In the genomic region with DNA sequence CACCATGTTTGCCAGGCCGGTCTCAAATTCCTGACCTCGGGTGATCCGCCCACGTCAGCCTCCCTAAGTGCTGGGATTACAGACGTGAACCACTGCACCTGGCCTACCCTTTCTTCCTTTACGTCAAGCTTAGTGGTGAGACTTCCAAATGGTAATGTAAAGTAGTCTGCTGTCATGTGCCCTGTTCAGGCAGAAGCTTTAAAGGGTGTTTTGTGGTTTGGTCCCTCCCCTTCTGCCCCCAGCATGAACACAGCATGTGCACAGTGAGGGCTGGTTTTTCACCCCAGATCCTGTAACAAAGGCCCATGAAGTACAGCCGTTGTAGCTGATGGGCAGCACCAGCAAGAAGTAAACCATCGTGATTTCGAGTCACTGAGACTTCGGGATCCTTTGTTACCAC, we compare ENCODE assay signal across 14 cellular contexts. TPM values are rescaled to one million over a fixed set of nuclear protein-coding genes. Genes with fewer than 3 reads are reported as not detected.
DNase-seq lines count a peak whose midpoint lies in the region; ATAC-seq and TF ChIP-seq lines count a peak whose summit lies in the region.
"Had no signal": no experiment of that assay in that cellular context is flagged by ENCODE, and none has a peak within 500 bp of the region (broad histone marks: within the 10 kb centered on the region; RNA-seq: fewer than 3 reads in every experiment).

No MANE protein-coding gene starts in this region.

- H3K4me2 ChIP-seq in Loucy (ENCODE audit: low read depth, low read length, poor library complexity, severe bottlenecking), result peak overlapping the region; percentile 97

- peaks cover 31% of the 10 kb centered on the region for H3K4me1 Mint-ChIP-seq in activated CD4-positive, alpha-beta T cell treated with anti-CD3 and anti-CD28 coated beads, Interleukin-2, amount 10 ng/mL, durations not matched to agents 7 days and 5 days
- H3K4me1 Mint-ChIP-seq in activated T-helper 2 cell treated with anti-CD3 and anti-CD28 coated beads, Interferon-gamma antibody, Interleukin-2, Interleukin-4, amounts not matched to agents 10 μg/mL and 5 μg/mL and 100 μg/mL, durations not matched to agents 14 hours and 24 hours and 36 hours (ENCODE audit: low read depth), result peaks cover 13% of the 10 kb centered on the region
- peaks cover 32% of the 10 kb centered on the region for H3K4me1 Mint-ChIP-seq in nephron progenitor cell

- no peaks in the 10 kb centered on the region for H3K9me3 Mint-ChIP-seq in activated CD4-positive, alpha-beta T cell treated with anti-CD3 and anti-CD28 coated beads, Interleukin-2, amount 10 ng/mL, durations not matched to agents 7 days and 5 days
- no peaks in the 10 kb centered on the region for H3K9me3 Mint-ChIP-seq in activated T-helper 2 cell treated with anti-CD3 and anti-CD28 coated beads, Interferon-gamma antibody, Interleukin-2, Interleukin-4, amounts not matched to agents 10 μg/mL and 5 μg/mL and 100 μg/mL, durations not matched to agents 14 hours and 24 hours and 36 hours
- H3K9me3 Mint-ChIP-seq in nephron progenitor cell, result no peaks in the 10 kb centered on the region

- peak overlapping the region; percentile 34 for H3K9ac ChIP-seq in Loucy (ENCODE audit: low read depth, low read length, poor library complexity, severe bottlenecking)
- H3K9ac ChIP-seq in colonic mucosa (ENCODE audit: low read depth in 2 of 2, low read length in 2 of 2), result no peak overlapping the region

- peaks cover 6% of the 10 kb centered on the region for H4K20me1 ChIP-seq in Loucy (ENCODE audit: insufficient read depth, low read length, poor library complexity, severe bottlenecking)

- CTCF ChIA-PET in activated CD4-positive, alpha-beta T cell treated with anti-CD3 and anti-CD28 coated beads, Interleukin-2, amount 10 ng/mL, durations not matched to agents 7 days and 5 days (lab: Charles Lee), result interaction anchor here (4.0 kb wide), 1 partner anchor 11 kb away, joined by 37 read pairs; a partner anchor contains a TSS

- peaks cover 57% of the 10 kb centered on the region for H3K79me2 ChIP-seq in Loucy (ENCODE audit: insufficient read depth, low read length)

- POLR2A ChIA-PET in activated CD4-positive, alpha-beta T cell treated with anti-CD3 and anti-CD28 coated beads, Interleukin-2, amount 10 ng/mL, durations not matched to agents 7 days and 5 days (lab: Charles Lee), result no interaction called here

- H3K27me3 Mint-ChIP-seq in activated CD4-positive, alpha-beta T cell treated with anti-CD3 and anti-CD28 coated beads, Interleukin-2, amount 10 ng/mL, durations not matched to agents 7 days and 5 days, result no peaks in the 10 kb centered on the region
- H3K27me3 Mint-ChIP-seq in activated T-helper 2 cell treated with anti-CD3 and anti-CD28 coated beads, Interferon-gamma antibody, Interleukin-2, Interleukin-4, amounts not matched to agents 10 μg/mL and 5 μg/mL and 100 μg/mL, durations not matched to agents 14 hours and 24 hours and 36 hours (ENCODE audit: low read depth), result no peaks in the 10 kb centered on the region
- no peaks in the 10 kb centered on the region for H3K27me3 Mint-ChIP-seq in nephron progenitor cell (ENCODE audit: low read depth, poor library complexity)

- peak overlapping the region; percentile 59 for H3K4me3 Mint-ChIP-seq in activated CD4-positive, alpha-beta T cell treated with anti-CD3 and anti-CD28 coated beads, Interleukin-2, amount 10 ng/mL, durations not matched to agents 7 days and 5 days
- peak overlapping the region; percentile 61 for H3K4me3 Mint-ChIP-seq in activated T-helper 2 cell treated with anti-CD3 and anti-CD28 coated beads, Interferon-gamma antibody, Interleukin-2, Interleukin-4, amounts not matched to agents 10 μg/mL and 5 μg/mL and 100 μg/mL, durations not matched to agents 14 hours and 24 hours and 36 hours (ENCODE audit: low read depth)
- H3K4me3 Mint-ChIP-seq in nephron progenitor cell, result peak overlapping the region; percentile 25

- H3K27ac ChIP-seq in colonic mucosa, result no peak overlapping the region

- no peaks in the 10 kb centered on the region for H3F3A ChIP-seq in Loucy (ENCODE audit: low read depth)

- no peak overlapping the region for H2AFZ ChIP-seq in Loucy (ENCODE audit: low read length)

- H3K9me2 ChIP-seq in Loucy (replicated peaks; ENCODE audit: low read depth, low read length), result no peaks in the 10 kb centered on the region

- ATAC-seq in HG03139 (IDR thresholded peaks at IDR 0.05; ENCODE audit: unreplicated experiment), result no peak
- ATAC-seq: Panc1 had no signal

- peak; percentile 74 for DNase-seq in activated CD4-positive, alpha-beta T cell treated with anti-CD3 and anti-CD28 coated beads, Interleukin-2, amount 10 ng/mL, durations not matched to agents 7 days and 5 days
- DNase-seq in activated CD4-positive, alpha-beta T cell treated with anti-CD3 and anti-CD28 coated beads, Interleukin-2, amount 50 U/mL, for 48 hours, result no peak
- no peak for DNase-seq in activated T-helper 2 cell treated with anti-CD3 and anti-CD28 coated beads, Interferon-gamma antibody, Interleukin-2, Interleukin-4, amounts not matched to agents 10 μg/mL and 5 μg/mL and 100 μg/mL, durations not matched to agents 14 hours and 24 hours and 36 hours (ENCODE audit: low spot score)
- DNase-seq in nephron progenitor cell (no peak), colonic mucosa (no peak), NOMO-1 treated with dmso at 0.1 percent for 144 hours (lab: John Stamatoyannopoulos, UW; ENCODE audit: unreplicated experiment) (no peak)
- DNase-seq: Caco-2, NCI-H1417 treated with DMSO at 0.1 percent for 48 hours, NCI-H446 treated with DMSO at 0.1 percent for 48 hours, nucleus accumbens had no signal

- peaks cover 27% of the 10 kb centered on the region for H3K36me3 Mint-ChIP-seq in activated CD4-positive, alpha-beta T cell treated with anti-CD3 and anti-CD28 coated beads, Interleukin-2, amount 10 ng/mL, durations not matched to agents 7 days and 5 days (ENCODE audit: low read depth)
- H3K36me3 Mint-ChIP-seq in activated T-helper 2 cell treated with anti-CD3 and anti-CD28 coated beads, Interferon-gamma antibody, Interleukin-2, Interleukin-4, amounts not matched to agents 10 μg/mL and 5 μg/mL and 100 μg/mL, durations not matched to agents 14 hours and 24 hours and 36 hours (ENCODE audit: low read depth), result peaks cover 38% of the 10 kb centered on the region
- H3K36me3 Mint-ChIP-seq in nephron progenitor cell (ENCODE audit: low read depth), result peaks cover 32% of the 10 kb centered on the region

- H3K9me3 ChIP-seq in Loucy (ENCODE audit: insufficient read depth, low read depth, low read length) (no peaks in the 10 kb centered on the region), colonic mucosa (no peaks in the 10 kb centered on the region)
- H3K9me3 ChIP-seq: Caco-2 had no signal

- H3K27ac Mint-ChIP-seq in activated CD4-positive, alpha-beta T cell treated with anti-CD3 and anti-CD28 coated beads, Interleukin-2, amount 10 ng/mL, durations not matched to agents 7 days and 5 days, result peak overlapping the region; percentile 84
- H3K27ac Mint-ChIP-seq in activated T-helper 2 cell treated with anti-CD3 and anti-CD28 coated beads, Interferon-gamma antibody, Interleukin-2, Interleukin-4, amounts not matched to agents 10 μg/mL and 5 μg/mL and 100 μg/mL, durations not matched to agents 14 hours and 24 hours and 36 hours, result no peak overlapping the region
- no peak overlapping the region for H3K27ac Mint-ChIP-seq in nephron progenitor cell

- H3K4me1 ChIP-seq in Loucy (ENCODE audit: insufficient read depth, low read length, poor library complexity, severe bottlenecking) (peaks cover 19% of the 10 kb centered on the region), colonic mucosa (peaks cover 5% of the 10 kb centered on the region)

- peak overlapping the region; percentile 3 for H3K4me3 ChIP-seq in Loucy (ENCODE audit: low read length, poor library complexity, severe bottlenecking)
- no peak overlapping the region for H3K4me3 ChIP-seq in colonic mucosa
- H3K4me3 ChIP-seq: lung had no signal

- H3K27me3 ChIP-seq in Loucy (ENCODE audit: insufficient read depth, low read length, poor library complexity, severe bottlenecking) (no peaks in the 10 kb centered on the region), colonic mucosa (no peaks in the 10 kb centered on the region)

- H3K36me3 ChIP-seq in Loucy (ENCODE audit: insufficient read depth, low read length) (peaks cover 1% of the 10 kb centered on the region; the same call in 1 of the 2 replicates), colonic mucosa (no peaks in the 10 kb centered on the region)

- TF ChIP-seq CTCF in Loucy (conservative IDR thresholded peaks at IDR 0.05; ENCODE audit: low read length), result no peak
- no peak for TF ChIP-seq CTCF in nephron progenitor cell (IDR thresholded peaks at IDR 0.05)
- TF ChIP-seq CTCF in colonic mucosa (IDR thresholded peaks at IDR 0.05), result no peak

- intact Hi-C loops in activated T-helper 2 cell treated with anti-CD3 and anti-CD28 coated beads, Interferon-gamma antibody, Interleukin-2, Interleukin-4, amounts not matched to agents 10 μg/mL and 5 μg/mL and 100 μg/mL, durations not matched to agents 14 hours and 24 hours and 36 hours (cut with micrococcal nuclease), result loop anchor here (5.0 kb wide), 1 partner anchor 43 kb away; a partner anchor contains a TSS
- intact Hi-C loops in colonic mucosa (cut with DNase I), result no loop called here

RNA-seq across cellular contexts. Expression of a gene that starts 2.7 kb away (rescaled TPM):
- total RNA-seq in activated CD4-positive, alpha-beta T cell treated with anti-CD3 and anti-CD28 coated beads, Interleukin-2, amount 10 ng/mL, durations not matched to agents 7 days and 5 days, result 10 to 100 TPM; 79.7 to 87.0 TPM
- 95.9 and 98.2 TPM in 2 replicates for total RNA-seq in activated T-helper 2 cell treated with anti-CD3 and anti-CD28 coated beads, Interferon-gamma antibody, Interleukin-2, Interleukin-4, amounts not matched to agents 10 μg/mL and 5 μg/mL and 100 μg/mL, durations not matched to agents 14 hours and 24 hours and 36 hours
- total RNA-seq in colonic mucosa, result 100 to 1,000 TPM in 1 of 2 donors, 10 to 100 TPM in 1; 22.6 to 106 TPM

RNA-seq across cellular contexts. Expression of a gene that starts 12.5 kb away (rescaled TPM):
- 10 to 100 TPM; 39.9 to 45.4 TPM for total RNA-seq in activated CD4-positive, alpha-beta T cell treated with anti-CD3 and anti-CD28 coated beads, Interleukin-2, amount 10 ng/mL, durations not matched to agents 7 days and 5 days
- total RNA-seq in activated T-helper 2 cell treated with anti-CD3 and anti-CD28 coated beads, Interferon-gamma antibody, Interleukin-2, Interleukin-4, amounts not matched to agents 10 μg/mL and 5 μg/mL and 100 μg/mL, durations not matched to agents 14 hours and 24 hours and 36 hours, result 49.4 and 56.4 TPM in 2 replicates
- total RNA-seq in colonic mucosa, result 10 to 100 TPM; 18.3 to 44.2 TPM

RNA-seq across cellular contexts. Expression of a gene that starts 45.1 kb away (rescaled TPM):
- total RNA-seq in activated CD4-positive, alpha-beta T cell treated with anti-CD3 and anti-CD28 coated beads, Interleukin-2, amount 10 ng/mL, durations not matched to agents 7 days and 5 days, result 10 to 100 TPM; 18.5 to 29.2 TPM
- total RNA-seq in activated T-helper 2 cell treated with anti-CD3 and anti-CD28 coated beads, Interferon-gamma antibody, Interleukin-2, Interleukin-4, amounts not matched to agents 10 μg/mL and 5 μg/mL and 100 μg/mL, durations not matched to agents 14 hours and 24 hours and 36 hours, result 36.5 and 39.9 TPM in 2 replicates
- 10 to 100 TPM; 42.0 to 76.6 TPM for total RNA-seq in colonic mucosa

RNA-seq across cellular contexts. Expression of a gene that starts 51.8 kb away (rescaled TPM):
- 10 to 100 TPM; 75.0 to 88.3 TPM for total RNA-seq in activated CD4-positive, alpha-beta T cell treated with anti-CD3 and anti-CD28 coated beads, Interleukin-2, amount 10 ng/mL, durations not matched to agents 7 days and 5 days
- 117 TPM in 2 replicates for total RNA-seq in activated T-helper 2 cell treated with anti-CD3 and anti-CD28 coated beads, Interferon-gamma antibody, Interleukin-2, Interleukin-4, amounts not matched to agents 10 μg/mL and 5 μg/mL and 100 μg/mL, durations not matched to agents 14 hours and 24 hours and 36 hours
- 100 to 1,000 TPM in 1 of 2 donors, 10 to 100 TPM in 1; 72.4 to 119 TPM for total RNA-seq in colonic mucosa

RNA-seq across cellular contexts. Expression of a gene that starts 52.3 kb away (rescaled TPM):
- total RNA-seq in activated CD4-positive, alpha-beta T cell treated with anti-CD3 and anti-CD28 coated beads, Interleukin-2, amount 10 ng/mL, durations not matched to agents 7 days and 5 days, result 10 to 100 TPM; 35.4 to 37.0 TPM
- 48.7 and 53.3 TPM in 2 replicates for total RNA-seq in activated T-helper 2 cell treated with anti-CD3 and anti-CD28 coated beads, Interferon-gamma antibody, Interleukin-2, Interleukin-4, amounts not matched to agents 10 μg/mL and 5 μg/mL and 100 μg/mL, durations not matched to agents 14 hours and 24 hours and 36 hours
- 10 to 100 TPM; 66.6 to 68.0 TPM for total RNA-seq in colonic mucosa
